In the genomic region with DNA sequence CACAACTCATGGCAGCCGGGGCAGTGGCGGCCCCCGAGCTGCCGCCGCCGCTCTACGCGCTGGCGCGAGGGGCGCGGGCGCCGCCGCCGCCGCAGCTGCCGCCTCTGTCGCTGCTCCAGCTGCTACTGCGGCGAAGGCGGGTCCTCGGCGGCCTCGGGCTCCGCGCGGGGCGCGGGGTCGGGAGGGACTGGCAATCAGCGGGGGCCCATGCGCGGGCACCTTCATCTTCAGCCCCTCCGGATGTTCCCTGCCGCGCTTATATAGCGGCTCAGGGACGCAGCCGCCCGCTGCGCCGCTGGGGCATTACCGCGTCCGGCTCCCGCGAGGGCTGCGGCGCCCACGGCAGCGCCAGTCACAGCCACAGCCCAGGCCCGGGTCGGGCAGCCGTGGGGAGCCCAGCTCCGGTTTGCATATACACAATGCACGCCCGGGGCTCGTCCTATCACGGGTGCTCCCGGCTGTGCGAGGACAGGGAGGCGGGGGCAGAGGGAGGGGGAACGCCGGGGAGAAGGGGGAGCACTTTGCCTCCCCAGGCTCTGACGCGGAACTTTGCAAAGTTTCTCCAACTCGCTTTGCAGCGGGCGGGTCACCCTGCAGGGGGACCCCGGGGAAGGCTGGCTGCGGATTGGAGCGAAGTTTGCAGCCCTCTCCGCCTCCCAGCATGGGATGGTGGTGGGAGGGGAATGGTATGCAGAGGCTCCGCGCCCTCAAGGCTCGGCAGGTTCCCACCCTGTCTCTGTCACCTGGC, we compare ENCODE assay signal across 1 cellular context.
TF ChIP-seq lines count a peak whose summit lies in the region.

A gene with protein sequence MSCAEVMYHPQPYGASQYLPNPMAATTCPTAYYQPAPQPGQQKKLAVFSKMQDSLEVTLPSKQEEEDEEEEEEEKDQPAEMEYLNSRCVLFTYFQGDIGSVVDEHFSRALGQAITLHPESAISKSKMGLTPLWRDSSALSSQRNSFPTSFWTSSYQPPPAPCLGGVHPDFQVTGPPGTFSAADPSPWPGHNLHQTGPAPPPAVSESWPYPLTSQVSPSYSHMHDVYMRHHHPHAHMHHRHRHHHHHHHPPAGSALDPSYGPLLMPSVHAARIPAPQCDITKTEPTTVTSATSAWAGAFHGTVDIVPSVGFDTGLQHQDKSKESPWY (minus strand): TSS at position 416 of the 748 bp plus-strand sequence. CDS start 406 bp downstream, at position 10.

TF ChIP-seq in A549, 52 proteins besides CTCF, POLR2A, EP300 and RAD21:
- TF ChIP-seq PHF8 (IDR thresholded peaks at IDR 0.05; ENCODE audit: borderline replicate concordance, low read depth) (0 out of 2 replicates have a peak, but pooled peaks have one; percentile 37), CBX2 (IDR thresholded peaks at IDR 0.05; ENCODE audit: borderline replicate concordance, low read depth) (no peak), MAZ (IDR thresholded peaks at IDR 0.05; ENCODE audit: borderline replicate concordance, low read depth, low read length) (0 out of 2 replicates have a peak, but pooled peaks have one; percentile 44), ZNF302 (CRISPR knock-in tag; IDR thresholded peaks at IDR 0.05) (no peak), POLR2AphosphoS2 (conservative IDR thresholded peaks at IDR 0.05; ENCODE audit: low read length) (no peak), CHD2 (IDR thresholded peaks at IDR 0.05; ENCODE audit: low read length, partially characterized antibody) (peak; percentile 47), JUN (IDR thresholded peaks at IDR 0.05) (peak; percentile 23 to 50; a peak in 2 of 5 replicates)
- TF ChIP-seq, protein P1, sequence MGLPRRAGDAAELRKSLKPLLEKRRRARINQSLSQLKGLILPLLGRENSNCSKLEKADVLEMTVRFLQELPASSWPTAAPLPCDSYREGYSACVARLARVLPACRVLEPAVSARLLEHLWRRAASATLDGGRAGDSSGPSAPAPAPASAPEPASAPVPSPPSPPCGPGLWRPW (IDR thresholded peaks at IDR 0.05), result no peak
- TF ChIP-seq, protein P2, sequence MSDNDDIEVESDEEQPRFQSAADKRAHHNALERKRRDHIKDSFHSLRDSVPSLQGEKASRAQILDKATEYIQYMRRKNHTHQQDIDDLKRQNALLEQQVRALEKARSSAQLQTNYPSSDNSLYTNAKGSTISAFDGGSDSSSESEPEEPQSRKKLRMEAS (IDR thresholded peaks at IDR 0.05), result peak; percentile 47
- TF ChIP-seq, protein P3, sequence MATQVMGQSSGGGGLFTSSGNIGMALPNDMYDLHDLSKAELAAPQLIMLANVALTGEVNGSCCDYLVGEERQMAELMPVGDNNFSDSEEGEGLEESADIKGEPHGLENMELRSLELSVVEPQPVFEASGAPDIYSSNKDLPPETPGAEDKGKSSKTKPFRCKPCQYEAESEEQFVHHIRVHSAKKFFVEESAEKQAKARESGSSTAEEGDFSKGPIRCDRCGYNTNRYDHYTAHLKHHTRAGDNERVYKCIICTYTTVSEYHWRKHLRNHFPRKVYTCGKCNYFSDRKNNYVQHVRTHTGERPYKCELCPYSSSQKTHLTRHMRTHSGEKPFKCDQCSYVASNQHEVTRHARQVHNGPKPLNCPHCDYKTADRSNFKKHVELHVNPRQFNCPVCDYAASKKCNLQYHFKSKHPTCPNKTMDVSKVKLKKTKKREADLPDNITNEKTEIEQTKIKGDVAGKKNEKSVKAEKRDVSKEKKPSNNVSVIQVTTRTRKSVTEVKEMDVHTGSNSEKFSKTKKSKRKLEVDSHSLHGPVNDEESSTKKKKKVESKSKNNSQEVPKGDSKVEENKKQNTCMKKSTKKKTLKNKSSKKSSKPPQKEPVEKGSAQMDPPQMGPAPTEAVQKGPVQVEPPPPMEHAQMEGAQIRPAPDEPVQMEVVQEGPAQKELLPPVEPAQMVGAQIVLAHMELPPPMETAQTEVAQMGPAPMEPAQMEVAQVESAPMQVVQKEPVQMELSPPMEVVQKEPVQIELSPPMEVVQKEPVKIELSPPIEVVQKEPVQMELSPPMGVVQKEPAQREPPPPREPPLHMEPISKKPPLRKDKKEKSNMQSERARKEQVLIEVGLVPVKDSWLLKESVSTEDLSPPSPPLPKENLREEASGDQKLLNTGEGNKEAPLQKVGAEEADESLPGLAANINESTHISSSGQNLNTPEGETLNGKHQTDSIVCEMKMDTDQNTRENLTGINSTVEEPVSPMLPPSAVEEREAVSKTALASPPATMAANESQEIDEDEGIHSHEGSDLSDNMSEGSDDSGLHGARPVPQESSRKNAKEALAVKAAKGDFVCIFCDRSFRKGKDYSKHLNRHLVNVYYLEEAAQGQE (IDR thresholded peaks at IDR 0.05), result peak; percentile 56; the same call in 1 of the 2 replicates
- TF ChIP-seq, protein P4, sequence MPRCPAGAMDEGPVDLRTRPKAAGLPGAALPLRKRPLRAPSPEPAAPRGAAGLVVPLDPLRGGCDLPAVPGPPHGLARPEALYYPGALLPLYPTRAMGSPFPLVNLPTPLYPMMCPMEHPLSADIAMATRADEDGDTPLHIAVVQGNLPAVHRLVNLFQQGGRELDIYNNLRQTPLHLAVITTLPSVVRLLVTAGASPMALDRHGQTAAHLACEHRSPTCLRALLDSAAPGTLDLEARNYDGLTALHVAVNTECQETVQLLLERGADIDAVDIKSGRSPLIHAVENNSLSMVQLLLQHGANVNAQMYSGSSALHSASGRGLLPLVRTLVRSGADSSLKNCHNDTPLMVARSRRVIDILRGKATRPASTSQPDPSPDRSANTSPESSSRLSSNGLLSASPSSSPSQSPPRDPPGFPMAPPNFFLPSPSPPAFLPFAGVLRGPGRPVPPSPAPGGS (IDR thresholded peaks at IDR 0.05), result peak; percentile 43; the same call in 1 of the 3 replicates
- TF ChIP-seq, protein P5, sequence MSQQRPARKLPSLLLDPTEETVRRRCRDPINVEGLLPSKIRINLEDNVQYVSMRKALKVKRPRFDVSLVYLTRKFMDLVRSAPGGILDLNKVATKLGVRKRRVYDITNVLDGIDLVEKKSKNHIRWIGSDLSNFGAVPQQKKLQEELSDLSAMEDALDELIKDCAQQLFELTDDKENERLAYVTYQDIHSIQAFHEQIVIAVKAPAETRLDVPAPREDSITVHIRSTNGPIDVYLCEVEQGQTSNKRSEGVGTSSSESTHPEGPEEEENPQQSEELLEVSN (IDR thresholded peaks at IDR 0.05; ENCODE audit: borderline replicate concordance, low read depth), result 0 out of 2 replicates have a peak, but pooled peaks have one; percentile 20
